Comparison of ENCODE assay signal across 22 cellular contexts in the genomic region with DNA sequence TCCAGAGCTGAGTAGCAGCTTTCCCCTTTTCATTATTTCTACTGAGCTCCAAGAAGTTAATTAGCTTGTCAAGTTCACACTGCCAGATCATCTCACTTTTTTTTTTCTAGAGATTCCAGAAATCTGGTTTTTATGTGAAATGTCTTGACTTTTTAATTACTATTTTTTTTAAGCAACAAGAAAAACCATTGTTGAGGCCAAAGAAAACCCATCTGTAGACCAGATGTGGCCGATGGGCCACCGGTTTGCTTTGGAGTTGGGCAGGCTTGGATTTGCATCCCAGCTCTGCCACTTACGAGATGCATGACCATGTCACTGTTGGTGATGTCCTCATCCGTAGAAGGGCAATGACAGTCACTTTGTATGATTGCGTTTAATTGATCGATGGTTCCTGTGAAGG.
"Had no signal": no experiment of that assay in that cellular context is flagged by ENCODE, and none has a peak within 500 bp of the region (broad histone marks: within the 10 kb centered on the region; RNA-seq: fewer than 3 reads in every experiment).

No MANE protein-coding gene starts in this region.

- H2AFZ ChIP-seq: neural progenitor cell had no signal

- H3K27me3 ChIP-seq: left lung, neural progenitor cell, neutrophil, ovary, right atrium auricular region, right lobe of liver, tibial nerve, uterus had no signal

- H3K4me2 ChIP-seq: neural progenitor cell, smooth muscle cell had no signal

- H3K27ac ChIP-seq: left lung, lower lobe of right lung, neural progenitor cell, neutrophil, ovary, right atrium auricular region, right lobe of liver, tibial nerve, uterus had no signal

- DNase-seq: kidney; left colon; left lung; lower lobe of right lung; mammary epithelial cell; mesenchymal stem cell; naive thymus-derived CD8-positive, alpha-beta T cell; ovary; right lobe of liver; stimulated activated CD4-positive, alpha-beta T cell treated with anti-CD3 and anti-CD28 coated beads, Interleukin-1b, Interleukin-23, amount 100 ng/mL, for 48 hours; stimulated activated CD4-positive, alpha-beta T cell treated with anti-CD3 and anti-CD28 coated beads, Interleukin-2, amount 100 ng/mL, for 48 hours; stimulated activated CD4-positive, alpha-beta T cell treated with anti-CD3 and anti-CD28 coated beads, Interleukin-4, amount 100 ng/mL, for 4 hours; stimulated activated CD8-positive, alpha-beta memory T cell treated with anti-CD3 and anti-CD28 coated beads, Interleukin-4, amount 100 ng/mL, for 48 hours; stimulated activated naive CD4-positive, alpha-beta T cell treated with Interleukin-2 at 50 U/mL for 16 hours; stimulated activated naive CD8-positive, alpha-beta T cell treated with anti-CD3 and anti-CD28 coated beads, Interleukin-15, amount 100 ng/mL, for 72 hours; substantia nigra; uterus had no signal

- H3K9me3 ChIP-seq: lower lobe of right lung, neutrophil, ovary, right lobe of liver, uterus had no signal

- H3K36me3 ChIP-seq: left lung, lower lobe of right lung, neural progenitor cell, neutrophil, ovary, right atrium auricular region, right lobe of liver, tibial nerve, uterus had no signal

- H3K4me3 ChIP-seq: left lung, lower lobe of right lung, neural progenitor cell, ovary, right atrium auricular region, right lobe of liver, smooth muscle cell, tibial nerve, uterus had no signal

- H3K4me1 ChIP-seq: lower lobe of right lung, neural progenitor cell, right atrium auricular region, right lobe of liver, tibial nerve, uterus had no signal

- H3K9ac ChIP-seq: neural progenitor cell had no signal
